ENCODE assay signal across 32 cellular contexts in the genomic region with DNA sequence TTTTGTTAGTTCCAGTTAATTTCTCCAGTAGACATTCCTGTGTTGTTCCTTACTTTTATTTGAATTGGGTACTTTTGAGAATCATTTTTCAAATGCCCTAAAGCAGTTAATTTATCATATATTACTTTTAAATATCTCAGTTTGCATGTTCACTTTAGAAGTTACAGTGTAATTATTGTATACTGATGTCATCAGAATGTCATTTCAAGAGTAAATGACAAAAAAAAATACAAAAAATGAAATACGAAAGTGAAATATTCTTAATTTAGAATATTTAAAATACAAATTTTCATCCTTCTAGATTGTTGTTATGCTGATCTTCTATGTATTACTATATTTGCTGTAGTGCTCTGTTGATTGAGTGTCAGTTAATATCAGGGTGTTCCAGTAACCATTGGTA.
"Had no signal": no experiment of that assay in that cellular context is flagged by ENCODE, and none has a peak within 500 bp of the region (broad histone marks: within the 10 kb centered on the region; RNA-seq: fewer than 3 reads in every experiment).

No MANE protein-coding gene starts in this region.

- H3K9me3 ChIP-seq: esophagus squamous epithelium had no signal

- FAIRE-seq: astrocyte, bronchial epithelial cell, endothelial cell of umbilical vein had no signal

- H3K27me3 ChIP-seq: brain microvascular endothelial cell, esophagus squamous epithelium had no signal

- DNase-seq: activated CD4-positive, alpha-beta memory T cell treated with anti-CD3 and anti-CD28 coated beads for 36 hours; activated CD4-positive, alpha-beta T cell treated with anti-CD3 and anti-CD28 coated beads for 36 hours; activated CD4-positive, alpha-beta T cell treated with anti-CD3 and anti-CD28 coated beads, Interleukin-2, amount 10 ng/mL, durations not matched to agents 24 days and 14 days; activated CD4-positive, CD25-positive, alpha-beta regulatory T cell; activated CD4-positive, CD25-positive, alpha-beta regulatory T cell treated with anti-CD3 and anti-CD28 coated beads, Interleukin-2, amount 50 U/mL, for 72 hours; activated CD8-positive, alpha-beta memory T cell treated with anti-CD3 and anti-CD28 coated beads, Interleukin-2, amount 10 ng/mL, durations not matched to agents 7 days and 5 days; activated CD8-positive, alpha-beta memory T cell treated with anti-CD3 and anti-CD28 coated beads, Interleukin-2, amount 50 U/mL, for 4 hours; activated CD8-positive, alpha-beta T cell treated with anti-CD3 and anti-CD28 coated beads, Interleukin-2, amount 10 ng/mL, durations not matched to agents 7 days and 5 days; activated gamma-delta T cell; activated naive CD4-positive, alpha-beta T cell; activated naive CD4-positive, alpha-beta T cell treated with anti-CD3 and anti-CD28 coated beads, Interleukin-2, amount 10 ng/mL, durations not matched to agents 7 days and 5 days; activated naive CD8-positive, alpha-beta T cell treated with anti-CD3 and anti-CD28 coated beads, Interleukin-2, amount 10 ng/mL, durations not matched to agents 7 days and 5 days; activated T-cell treated with anti-CD3 and anti-CD28 coated beads, Interleukin-2, amount 50 U/mL, for 1 hour; activated T-cell treated with anti-CD3 and anti-CD28 coated beads, Interleukin-2, amount 50 U/mL, for 48 hours; amniotic stem cell; anterior cingulate cortex; brain microvascular endothelial cell; cortex of kidney; dermis blood vessel endothelial cell; effector CD4-positive, alpha-beta T cell; effector memory CD8-positive, alpha-beta T cell; esophagus squamous epithelium; foreskin melanocyte; head of caudate nucleus; T-helper 1 cell; T-helper 17 cell; T1000 had no signal

- H3K4me3 ChIP-seq: esophagus squamous epithelium had no signal

- H3K27ac ChIP-seq: brain microvascular endothelial cell, epithelial cell of prostate, esophagus squamous epithelium had no signal

- ATAC-seq: activated CD4-positive, alpha-beta T cell treated with anti-CD3 and anti-CD28 coated beads for 36 hours; activated CD8-positive, alpha-beta memory T cell treated with anti-CD3 and anti-CD28 coated beads, Interleukin-2, amount 10 ng/mL, durations not matched to agents 7 days and 5 days; activated CD8-positive, alpha-beta T cell treated with anti-CD3 and anti-CD28 coated beads, Interleukin-2, amount 10 ng/mL, durations not matched to agents 7 days and 5 days; activated naive CD4-positive, alpha-beta T cell treated with anti-CD3 and anti-CD28 coated beads, Interleukin-2, amount 50 U/mL, for 72 hours; effector memory CD8-positive, alpha-beta T cell; T-helper 17 cell had no signal

- H3K4me1 ChIP-seq: esophagus squamous epithelium had no signal
